Comparison of ENCODE assay signal across 1 cellular context in genomic region chr2:74778381-74779371, GRCh38.
TF ChIP-seq lines count a peak whose summit lies in the region.

No MANE protein-coding gene starts in this region.

TF ChIP-seq in GM23338, 12 proteins besides CTCF, POLR2A, EP300 and RAD21 (continued from another document):
- TF ChIP-seq, protein P1, sequence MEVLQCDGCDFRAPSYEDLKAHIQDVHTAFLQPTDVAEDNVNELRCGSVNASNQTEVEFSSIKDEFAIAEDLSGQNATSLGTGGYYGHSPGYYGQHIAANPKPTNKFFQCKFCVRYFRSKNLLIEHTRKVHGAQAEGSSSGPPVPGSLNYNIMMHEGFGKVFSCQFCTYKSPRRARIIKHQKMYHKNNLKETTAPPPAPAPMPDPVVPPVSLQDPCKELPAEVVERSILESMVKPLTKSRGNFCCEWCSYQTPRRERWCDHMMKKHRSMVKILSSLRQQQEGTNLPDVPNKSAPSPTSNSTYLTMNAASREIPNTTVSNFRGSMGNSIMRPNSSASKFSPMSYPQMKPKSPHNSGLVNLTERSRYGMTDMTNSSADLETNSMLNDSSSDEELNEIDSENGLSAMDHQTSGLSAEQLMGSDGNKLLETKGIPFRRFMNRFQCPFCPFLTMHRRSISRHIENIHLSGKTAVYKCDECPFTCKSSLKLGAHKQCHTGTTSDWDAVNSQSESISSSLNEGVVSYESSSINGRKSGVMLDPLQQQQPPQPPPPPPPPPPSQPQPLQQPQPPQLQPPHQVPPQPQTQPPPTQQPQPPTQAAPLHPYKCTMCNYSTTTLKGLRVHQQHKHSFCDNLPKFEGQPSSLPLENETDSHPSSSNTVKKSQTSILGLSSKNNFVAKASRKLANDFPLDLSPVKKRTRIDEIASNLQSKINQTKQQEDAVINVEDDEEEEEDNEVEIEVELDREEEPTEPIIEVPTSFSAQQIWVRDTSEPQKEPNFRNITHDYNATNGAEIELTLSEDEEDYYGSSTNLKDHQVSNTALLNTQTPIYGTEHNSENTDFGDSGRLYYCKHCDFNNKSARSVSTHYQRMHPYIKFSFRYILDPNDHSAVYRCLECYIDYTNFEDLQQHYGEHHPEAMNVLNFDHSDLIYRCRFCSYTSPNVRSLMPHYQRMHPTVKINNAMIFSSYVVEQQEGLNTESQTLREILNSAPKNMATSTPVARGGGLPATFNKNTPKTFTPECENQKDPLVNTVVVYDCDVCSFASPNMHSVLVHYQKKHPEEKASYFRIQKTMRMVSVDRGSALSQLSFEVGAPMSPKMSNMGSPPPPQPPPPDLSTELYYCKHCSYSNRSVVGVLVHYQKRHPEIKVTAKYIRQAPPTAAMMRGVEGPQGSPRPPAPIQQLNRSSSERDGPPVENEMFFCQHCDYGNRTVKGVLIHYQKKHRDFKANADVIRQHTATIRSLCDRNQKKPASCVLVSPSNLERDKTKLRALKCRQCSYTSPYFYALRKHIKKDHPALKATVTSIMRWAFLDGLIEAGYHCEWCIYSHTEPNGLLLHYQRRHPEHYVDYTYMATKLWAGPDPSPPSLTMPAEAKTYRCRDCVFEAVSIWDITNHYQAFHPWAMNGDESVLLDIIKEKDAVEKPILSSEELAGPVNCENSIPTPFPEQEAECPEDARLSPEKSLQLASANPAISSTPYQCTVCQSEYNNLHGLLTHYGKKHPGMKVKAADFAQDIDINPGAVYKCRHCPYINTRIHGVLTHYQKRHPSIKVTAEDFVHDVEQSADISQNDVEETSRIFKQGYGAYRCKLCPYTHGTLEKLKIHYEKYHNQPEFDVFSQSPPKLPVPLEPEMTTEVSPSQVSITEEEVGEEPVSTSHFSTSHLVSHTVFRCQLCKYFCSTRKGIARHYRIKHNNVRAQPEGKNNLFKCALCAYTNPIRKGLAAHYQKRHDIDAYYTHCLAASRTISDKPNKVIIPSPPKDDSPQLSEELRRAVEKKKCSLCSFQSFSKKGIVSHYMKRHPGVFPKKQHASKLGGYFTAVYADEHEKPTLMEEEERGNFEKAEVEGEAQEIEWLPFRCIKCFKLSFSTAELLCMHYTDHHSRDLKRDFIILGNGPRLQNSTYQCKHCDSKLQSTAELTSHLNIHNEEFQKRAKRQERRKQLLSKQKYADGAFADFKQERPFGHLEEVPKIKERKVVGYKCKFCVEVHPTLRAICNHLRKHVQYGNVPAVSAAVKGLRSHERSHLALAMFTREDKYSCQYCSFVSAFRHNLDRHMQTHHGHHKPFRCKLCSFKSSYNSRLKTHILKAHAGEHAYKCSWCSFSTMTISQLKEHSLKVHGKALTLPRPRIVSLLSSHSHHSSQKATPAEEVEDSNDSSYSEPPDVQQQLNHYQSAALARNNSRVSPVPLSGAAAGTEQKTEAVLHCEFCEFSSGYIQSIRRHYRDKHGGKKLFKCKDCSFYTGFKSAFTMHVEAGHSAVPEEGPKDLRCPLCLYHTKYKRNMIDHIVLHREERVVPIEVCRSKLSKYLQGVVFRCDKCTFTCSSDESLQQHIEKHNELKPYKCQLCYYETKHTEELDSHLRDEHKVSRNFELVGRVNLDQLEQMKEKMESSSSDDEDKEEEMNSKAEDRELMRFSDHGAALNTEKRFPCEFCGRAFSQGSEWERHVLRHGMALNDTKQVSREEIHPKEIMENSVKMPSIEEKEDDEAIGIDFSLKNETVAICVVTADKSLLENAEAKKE (CRISPR knock-in tag; IDR thresholded peaks at IDR 0.05), result no peak
- TF ChIP-seq ZNF114 (CRISPR knock-in tag; IDR thresholded peaks at IDR 0.05) (no peak), STAT1 (IDR thresholded peaks at IDR 0.05; ENCODE audit: unreplicated experiment) (no peak), CREB1 (CRISPR knock-in tag; IDR thresholded peaks at IDR 0.05; ENCODE audit: low read depth) (no peak)
